In genomic region chr10:95234951-95235350, GRCh38 we compare ENCODE assay signal across 30 cellular contexts. TPM values are rescaled to one million over a fixed set of nuclear protein-coding genes. Genes with fewer than 3 reads are reported as not detected.
DNase-seq lines count a peak whose midpoint lies in the region; ATAC-seq and TF ChIP-seq lines count a peak whose summit lies in the region.
"Had no signal": no experiment of that assay in that cellular context is flagged by ENCODE, and none has a peak within 500 bp of the region (broad histone marks: within the 10 kb centered on the region; RNA-seq: fewer than 3 reads in every experiment).

No MANE protein-coding gene starts in this region.

- no TSS peak for BruUV-seq in Caco-2 (replicated peaks; lab: Mats Ljungman, UMichigan)

- no peak for ATAC-seq in HG02885 (IDR thresholded peaks at IDR 0.05; ENCODE audit: poor library complexity, unreplicated experiment)
- ATAC-seq: activated CD8-positive, alpha-beta T cell treated with anti-CD3 and anti-CD28 coated beads for 36 hours; activated naive CD4-positive, alpha-beta T cell treated with anti-CD3 and anti-CD28 coated beads, Interleukin-2, amount 50 U/mL, for 72 hours had no signal

- H2AFZ ChIP-seq in neural progenitor cell (replicated peaks), result no peak overlapping the region
- H2AFZ ChIP-seq: hepatocyte had no signal

- H3K4me3 Mint-ChIP-seq in Caco-2 (ENCODE audit: unreplicated experiment) (no peak overlapping the region), neural progenitor cell (no peak overlapping the region)
- no peak overlapping the region for H3K4me3 Mint-ChIP-seq in activated T-helper 1 cell treated with anti-CD3 and anti-CD28 coated beads, Interleukin-12 subunit alpha, Interleukin-12 subunit beta, Interleukin-2, Interleukin-4 antibody, amounts not matched to agents 30 ng/mL and 10 ng/mL and 1 ng/mL, durations not matched to agents 14 hours and 24 hours and 36 hours
- H3K4me3 Mint-ChIP-seq: activated CD8-positive, alpha-beta T cell treated with anti-CD3 and anti-CD28 coated beads for 36 hours; CD8-positive, alpha-beta memory T cell; neural crest cell had no signal

- H3K79me2 ChIP-seq in neural progenitor cell (ENCODE audit: low read depth), result no peaks in the 10 kb centered on the region
- H3K79me2 ChIP-seq: hepatocyte had no signal

- no peak for TF ChIP-seq CTCF in Caco-2 (IDR thresholded peaks at IDR 0.05; ENCODE audit: insufficient read depth in 1 of 2, low read depth in 1 of 2, low read length in 1 of 2, severe bottlenecking in 1 of 2, unreplicated experiment in 1 of 2)
- TF ChIP-seq CTCF in neural progenitor cell (IDR thresholded peaks at IDR 0.05), result no peak

- POLR2A ChIA-PET in Caco-2 (lab: Charles Lee), result interaction anchor here (0.7 kb wide), 1 partner anchor 129 kb away, joined by 9 read pairs; no protein-coding TSS in a partner anchor

- H3K9ac ChIP-seq in HUES48 (ENCODE audit: low read depth, low read length), result no peak overlapping the region
- peak overlapping the region; percentile 7 for H3K9ac ChIP-seq in neural progenitor cell

- H3K27ac Mint-ChIP-seq in Caco-2 (ENCODE audit: unreplicated experiment), result peak overlapping the region; percentile 53
- H3K27ac Mint-ChIP-seq in activated T-helper 1 cell treated with anti-CD3 and anti-CD28 coated beads, Interleukin-12 subunit alpha, Interleukin-12 subunit beta, Interleukin-2, Interleukin-4 antibody, amounts not matched to agents 30 ng/mL and 10 ng/mL and 1 ng/mL, durations not matched to agents 14 hours and 24 hours and 36 hours, result peak overlapping the region; percentile 66
- peak overlapping the region; percentile 86 for H3K27ac Mint-ChIP-seq in neural progenitor cell
- H3K27ac Mint-ChIP-seq: CD8-positive, alpha-beta memory T cell had no signal

- no peaks in the 10 kb centered on the region for H3K27me3 ChIP-seq in Caco-2 (replicated peaks; ENCODE audit: control insufficient read depth, insufficient read depth, low read length)
- H3K27me3 ChIP-seq in HUES48 (ENCODE audit: control insufficient read depth, insufficient read depth, low read length), result no peaks in the 10 kb centered on the region
- H3K27me3 ChIP-seq in neural progenitor cell, result no peaks in the 10 kb centered on the region
- H3K27me3 ChIP-seq: hepatocyte, vagina had no signal

- H3K9me3 Mint-ChIP-seq in Caco-2 (ENCODE audit: unreplicated experiment) (no peaks in the 10 kb centered on the region), neural progenitor cell (peaks cover 12% of the 10 kb centered on the region)
- peaks cover 6% of the 10 kb centered on the region for H3K9me3 Mint-ChIP-seq in activated T-helper 1 cell treated with anti-CD3 and anti-CD28 coated beads, Interleukin-12 subunit alpha, Interleukin-12 subunit beta, Interleukin-2, Interleukin-4 antibody, amounts not matched to agents 30 ng/mL and 10 ng/mL and 1 ng/mL, durations not matched to agents 14 hours and 24 hours and 36 hours

- peak overlapping the region; percentile 47 for H3K27ac ChIP-seq in HUES48 (ENCODE audit: low read depth, low read length)
- no peak overlapping the region for H3K27ac ChIP-seq in neural progenitor cell
- H3K27ac ChIP-seq: hepatocyte, thoracic aorta, vagina had no signal

- H3K27me3 Mint-ChIP-seq in Caco-2 (ENCODE audit: insufficient read depth, unreplicated experiment) (no peaks in the 10 kb centered on the region), neural progenitor cell (ENCODE audit: insufficient read depth, low read depth) (peaks cover 8% of the 10 kb centered on the region)
- peaks cover 5% of the 10 kb centered on the region for H3K27me3 Mint-ChIP-seq in activated T-helper 1 cell treated with anti-CD3 and anti-CD28 coated beads, Interleukin-12 subunit alpha, Interleukin-12 subunit beta, Interleukin-2, Interleukin-4 antibody, amounts not matched to agents 30 ng/mL and 10 ng/mL and 1 ng/mL, durations not matched to agents 14 hours and 24 hours and 36 hours (ENCODE audit: insufficient read depth)

- intact Hi-C loops in Caco-2 (cut with micrococcal nuclease; ENCODE audit: unreplicated experiment), result no loop called here
- intact Hi-C loops in activated T-helper 1 cell treated with anti-CD3 and anti-CD28 coated beads, Interleukin-12 subunit alpha, Interleukin-12 subunit beta, Interleukin-2, Interleukin-4 antibody, amounts not matched to agents 30 ng/mL and 10 ng/mL and 1 ng/mL, durations not matched to agents 14 hours and 24 hours and 36 hours (cut with micrococcal nuclease), result loop anchor here (5.0 to 10.0 kb wide), 2 partner anchors 690 to 1352 kb away; partner anchors contain the start of genes HELLS and TM9SF3

- no peak overlapping the region for H3K4me2 ChIP-seq in neural progenitor cell
- H3K4me2 ChIP-seq: hepatocyte had no signal

- H3K4me1 Mint-ChIP-seq in Caco-2 (ENCODE audit: low read depth, unreplicated experiment), result peaks cover 2% of the 10 kb centered on the region
- peaks cover 35% of the 10 kb centered on the region for H3K4me1 Mint-ChIP-seq in activated T-helper 1 cell treated with anti-CD3 and anti-CD28 coated beads, Interleukin-12 subunit alpha, Interleukin-12 subunit beta, Interleukin-2, Interleukin-4 antibody, amounts not matched to agents 30 ng/mL and 10 ng/mL and 1 ng/mL, durations not matched to agents 14 hours and 24 hours and 36 hours (ENCODE audit: low read depth)
- peaks cover 7% of the 10 kb centered on the region for H3K4me1 Mint-ChIP-seq in neural progenitor cell

- no peaks in the 10 kb centered on the region for H3K9me3 ChIP-seq in Caco-2
- no peaks in the 10 kb centered on the region for H3K9me3 ChIP-seq in HUES48 (ENCODE audit: control insufficient read depth, insufficient read depth, low read length)
- no peaks in the 10 kb centered on the region for H3K9me3 ChIP-seq in neural progenitor cell (ENCODE audit: low read depth)
- H3K9me3 ChIP-seq: thoracic aorta, vagina had no signal

- CTCF ChIA-PET in Caco-2 (lab: Charles Lee), result no interaction called here

- H3K4me1 ChIP-seq in Caco-2 (no peaks in the 10 kb centered on the region; the same call in 1 of the 2 replicates), HUES48 (ENCODE audit: control insufficient read depth, insufficient read depth, low read length) (peaks cover 22% of the 10 kb centered on the region), neural progenitor cell (peaks cover 8% of the 10 kb centered on the region)

- H3K36me3 Mint-ChIP-seq in Caco-2 (ENCODE audit: insufficient read depth, unreplicated experiment) (peaks cover 99% of the 10 kb centered on the region), neural progenitor cell (no peaks in the 10 kb centered on the region)
- peaks cover 13% of the 10 kb centered on the region for H3K36me3 Mint-ChIP-seq in activated T-helper 1 cell treated with anti-CD3 and anti-CD28 coated beads, Interleukin-12 subunit alpha, Interleukin-12 subunit beta, Interleukin-2, Interleukin-4 antibody, amounts not matched to agents 30 ng/mL and 10 ng/mL and 1 ng/mL, durations not matched to agents 14 hours and 24 hours and 36 hours (ENCODE audit: low read depth)
- H3K36me3 Mint-ChIP-seq: CD8-positive, alpha-beta memory T cell had no signal

- H3F3A ChIP-seq in neural progenitor cell (ENCODE audit: low read depth), result peaks cover 11% of the 10 kb centered on the region

- H3K36me3 ChIP-seq in Caco-2 (ENCODE audit: control insufficient read depth, insufficient read depth, low read length), result peaks cover 6% of the 10 kb centered on the region
- H3K36me3 ChIP-seq in HUES48 (ENCODE audit: control insufficient read depth, insufficient read depth, low read length), result peaks cover 58% of the 10 kb centered on the region
- H3K36me3 ChIP-seq in neural progenitor cell, result no peaks in the 10 kb centered on the region

- H3K4me3 ChIP-seq in Caco-2 (ENCODE audit: low read depth, low read length) (no peak overlapping the region), HUES48 (ENCODE audit: low read depth, low read length) (no peak overlapping the region), neural progenitor cell (no peak overlapping the region)
- H3K4me3 ChIP-seq: hepatocyte, thoracic aorta, vagina had no signal

- DNase-seq in Caco-2, result no peak
- DNase-seq in activated T-helper 1 cell treated with anti-CD3 and anti-CD28 coated beads, Interleukin-12 subunit alpha, Interleukin-12 subunit beta, Interleukin-2, Interleukin-4 antibody, amounts not matched to agents 30 ng/mL and 10 ng/mL and 1 ng/mL, durations not matched to agents 14 hours and 24 hours and 36 hours (ENCODE audit: low spot score), result no peak
- DNase-seq in neural progenitor cell (ENCODE audit: low spot score), result no peak
- no peak for DNase-seq in iPS-NIHi11 (ENCODE audit: low spot score)
- no peak for DNase-seq in globus pallidus (ENCODE audit: low spot score)
- DNase-seq: activated CD4-positive, CD25-positive, alpha-beta regulatory T cell treated with anti-CD3 and anti-CD28 coated beads, Interleukin-2, amount 50 U/mL, for 72 hours; activated CD8-positive, alpha-beta T cell treated with anti-CD3 and anti-CD28 coated beads for 36 hours; activated T-cell treated with anti-CD3 and anti-CD28 coated beads, Interleukin-2, amount 50 U/mL, for 48 hours; CD8-positive, alpha-beta memory T cell; cerebellar nuclear complex; DMS53; erythroblast; foreskin fibroblast; islet precursor cell; NCI-H1105 treated with DMSO at 0.1 percent for 48 hours; NCI-H2107; NCI-H524 treated with DMSO at 0.1 percent for 48 hours; stimulated activated CD4-positive, alpha-beta T cell treated with anti-CD3 and anti-CD28 coated beads, Interleukin-2, amount 100 ng/mL, for 48 hours; stimulated activated naive CD4-positive, alpha-beta T cell treated with Interleukin-2 at 50 U/mL for 16 hours had no signal

- H4K20me1 ChIP-seq in neural progenitor cell (ENCODE audit: low read depth), result no peaks in the 10 kb centered on the region

RNA-seq across cellular contexts. Expression of gene ACSM6, which starts 40.9 kb away (rescaled TPM):
- total RNA-seq in Caco-2 (2022) (not detected in 2 replicates), neural progenitor cell (ENCODE audit: low replicate concordance) (not detected in 2 replicates)
- total RNA-seq in activated T-helper 1 cell treated with anti-CD3 and anti-CD28 coated beads, Interleukin-12 subunit alpha, Interleukin-12 subunit beta, Interleukin-2, Interleukin-4 antibody, amounts not matched to agents 30 ng/mL and 10 ng/mL and 1 ng/mL, durations not matched to agents 14 hours and 24 hours and 36 hours, result not detected in 2 replicates
- total RNA-seq: activated CD8-positive, alpha-beta T cell treated with anti-CD3 and anti-CD28 coated beads for 36 hours; activated naive CD4-positive, alpha-beta T cell treated with anti-CD3 and anti-CD28 coated beads, Interleukin-2, amount 50 U/mL, for 72 hours; CD8-positive, alpha-beta memory T cell; hepatocyte; liver; mononuclear cell; neural crest cell; pulmonary artery endothelial cell; RPMI7951; thoracic aorta; vagina had no signal

RNA-seq across cellular contexts. Expression of gene PDLIM1, which starts 55.9 kb away (rescaled TPM):
- 417 and 506 TPM in 2 replicates for total RNA-seq in Caco-2 (2022)
- total RNA-seq in activated T-helper 1 cell treated with anti-CD3 and anti-CD28 coated beads, Interleukin-12 subunit alpha, Interleukin-12 subunit beta, Interleukin-2, Interleukin-4 antibody, amounts not matched to agents 30 ng/mL and 10 ng/mL and 1 ng/mL, durations not matched to agents 14 hours and 24 hours and 36 hours, result 2.6 and 2.9 TPM in 2 replicates
- 4.6 and 7.9 TPM in 2 replicates for total RNA-seq in neural progenitor cell (ENCODE audit: low replicate concordance)

Comparison
In these comparisons a context has a peak if more than half of its experiments do, and no peak if none do; other contexts are left out.
1. RNA of gene PDLIM1, which starts 55.9 kb away (total RNA-seq): 417 to 506 TPM in Caco-2; 4.6 to 7.9 TPM in neural progenitor cell and 2.6 to 2.9 TPM in activated T-helper 1 cell treated with anti-CD3 and anti-CD28 coated beads, Interleukin-12 subunit alpha, Interleukin-12 subunit beta, Interleukin-2, Interleukin-4 antibody, amounts not matched to agents 30 ng/mL and 10 ng/mL and 1 ng/mL, durations not matched to agents 14 hours and 24 hours and 36 hours; every median in the first group is over 10 times any median in the second.
2. Peak in every context shown above with its lines, with median percentiles within 50 percentile points of each other: H3K27ac Mint-ChIP-seq.